In genomic region chr7:86776136-86776535, GRCh38 we compare ENCODE assay signal across 25 cellular contexts.
"Had no signal": no experiment of that assay in that cellular context is flagged by ENCODE, and none has a peak within 500 bp of the region (broad histone marks: within the 10 kb centered on the region; RNA-seq: fewer than 3 reads in every experiment).

No MANE protein-coding gene starts in this region.

- H3K27ac ChIP-seq: brain microvascular endothelial cell, cardiac muscle cell, SK-N-MC, WERI-Rb-1 had no signal

- H3K36me3 ChIP-seq: brain microvascular endothelial cell, cardiac muscle cell, MG63, WERI-Rb-1 had no signal

- H3K27me3 ChIP-seq: brain microvascular endothelial cell, cardiac muscle cell, MG63 had no signal

- H3K4me3 ChIP-seq: cardiac muscle cell, MG63, SK-N-MC had no signal

- H3K9me3 ChIP-seq: MG63 had no signal

- DNase-seq: activated CD4-positive, alpha-beta T cell treated with anti-CD3 and anti-CD28 coated beads for 36 hours; activated CD8-positive, alpha-beta memory T cell treated with anti-CD3 and anti-CD28 coated beads, Interleukin-2, amount 50 U/mL, for 48 hours; activated CD8-positive, alpha-beta T cell treated with anti-CD3 and anti-CD28 coated beads for 36 hours; activated effector memory CD4-positive, alpha-beta T cell treated with Interleukin-2 at 50 U/mL for 16 hours; activated naive CD4-positive, alpha-beta T cell; activated naive CD8-positive, alpha-beta T cell treated with anti-CD3 and anti-CD28 coated beads, Interleukin-2, amount 50 U/mL, for 24 hours; activated T-cell treated with anti-CD3 and anti-CD28 coated beads, Interleukin-2, amount 50 U/mL, for 1 hour; brain microvascular endothelial cell; MG63; NCI-H1105 treated with DMSO at 0.1 percent for 48 hours; NCI-H1436 treated with DMSO at 0.1 percent for 48 hours; NCI-H187; NCI-H2171 treated with DMSO at 0.1 percent for 48 hours; NCI-H226; NCI-H774; NK-92 treated with Interleukin-12 subunit alpha and Interleukin-12 subunit beta, amount 100 ng/mL, for 24 hours; OCI-M1; RPMI8226; T-cell; WERI-Rb-1 had no signal

- ATAC-seq: activated CD4-positive, alpha-beta T cell treated with anti-CD3 and anti-CD28 coated beads for 36 hours; activated CD8-positive, alpha-beta T cell treated with anti-CD3 and anti-CD28 coated beads for 36 hours; activated naive CD4-positive, alpha-beta T cell treated with anti-CD3 and anti-CD28 coated beads, Interleukin-2, amount 50 U/mL, for 72 hours; activated naive CD8-positive, alpha-beta T cell treated with anti-CD3 and anti-CD28 coated beads, Interleukin-2, amount 50 U/mL, for 24 hours; Panc1; Right ventricle myocardium inferior; T-cell had no signal
